9 cellular contexts compared by ENCODE assay signal in genomic region chr7:90173127-90173844, GRCh38. TPM values are rescaled to one million over a fixed set of nuclear protein-coding genes. Genes with fewer than 3 reads are reported as not detected.
DNase-seq lines count a peak whose midpoint lies in the region; ATAC-seq and TF ChIP-seq lines count a peak whose summit lies in the region.
"Had no signal": no experiment of that assay in that cellular context is flagged by ENCODE, and none has a peak within 500 bp of the region (broad histone marks: within the 10 kb centered on the region; RNA-seq: fewer than 3 reads in every experiment).

No MANE protein-coding gene starts in this region.

- H3K4me3 ChIP-seq in hepatocyte = no peak overlapping the region
- no peak overlapping the region for H3K4me3 ChIP-seq in stomach

- H3K4me1 Mint-ChIP-seq in activated CD4-positive, alpha-beta T cell treated with anti-CD3 and anti-CD28 coated beads, Interleukin-2, amount 10 ng/mL, durations not matched to agents 7 days and 5 days = no peaks in the 10 kb centered on the region

- no peaks in the 10 kb centered on the region for H3K79me2 ChIP-seq in hepatocyte

- CTCF ChIA-PET in activated CD4-positive, alpha-beta T cell treated with anti-CD3 and anti-CD28 coated beads, Interleukin-2, amount 10 ng/mL, durations not matched to agents 7 days and 5 days (lab: Charles Lee) = interaction anchor here (0.7 to 1.4 kb wide), 2 partner anchors 9 to 41 kb away, joined by 3 to 4 read pairs; no protein-coding TSS in a partner anchor

- H2AFZ ChIP-seq in hepatocyte = no peak overlapping the region

- H3K27ac ChIP-seq in hepatocyte = no peak overlapping the region
- peak overlapping the region in 2 of 5 donors; percentile 9 for H3K27ac ChIP-seq in stomach

- H3K36me3 ChIP-seq in hepatocyte (replicated peaks; ENCODE audit: insufficient read depth, low read depth) (no peaks in the 10 kb centered on the region), stomach (no peaks in the 10 kb centered on the region)

- H3K4me1 ChIP-seq in hepatocyte (ENCODE audit: insufficient read depth) (no peaks in the 10 kb centered on the region), stomach (no peaks in the 10 kb centered on the region)

- DNase-seq in hepatocyte (ENCODE audit: low spot score) (no peak), NCI-H1417 (lab: John Stamatoyannopoulos, UW) (no peak), stomach (no peak)
- no peak for DNase-seq in stimulated activated CD4-positive, alpha-beta T cell treated with anti-CD3 and anti-CD28 coated beads, Interleukin-2, amount 100 ng/mL, for 48 hours
- DNase-seq in activated CD4-positive, alpha-beta T cell treated with anti-CD3 and anti-CD28 coated beads, Interleukin-2, amount 10 ng/mL, durations not matched to agents 7 days and 5 days = no peak
- DNase-seq: stimulated activated CD8-positive, alpha-beta memory T cell treated with anti-CD3 and anti-CD28 coated beads, Interleukin-4, amount 100 ng/mL, for 48 hours had no signal

- POLR2A ChIA-PET in activated CD4-positive, alpha-beta T cell treated with anti-CD3 and anti-CD28 coated beads, Interleukin-2, amount 10 ng/mL, durations not matched to agents 7 days and 5 days (lab: Charles Lee) = no interaction called here

- H3K9me2 ChIP-seq in hepatocyte (replicated peaks; ENCODE audit: insufficient read depth) = no peaks in the 10 kb centered on the region

- 79% methylated on average over 4 of the region's 4 CpGs for WGBS in hepatocyte (ENCODE audit: low lambda C conversion rate, missing lambda C conversion rate)
- 56 to 71% (median 61%) methylated on average over 4 of the region's 4 CpGs for WGBS in stomach, 5 donors

- H4K20me1 ChIP-seq in hepatocyte (ENCODE audit: insufficient read depth, poor library complexity, severe bottlenecking) = no peaks in the 10 kb centered on the region

- TF ChIP-seq EP300 in stomach (IDR thresholded peaks at IDR 0.05) = no peak

- no peaks in the 10 kb centered on the region for H3K36me3 Mint-ChIP-seq in activated CD4-positive, alpha-beta T cell treated with anti-CD3 and anti-CD28 coated beads, Interleukin-2, amount 10 ng/mL, durations not matched to agents 7 days and 5 days (ENCODE audit: low read depth)

- no peak for TF ChIP-seq POLR2A in stomach (IDR thresholded peaks at IDR 0.05)

- no peak overlapping the region for H3K27ac Mint-ChIP-seq in activated CD4-positive, alpha-beta T cell treated with anti-CD3 and anti-CD28 coated beads, Interleukin-2, amount 10 ng/mL, durations not matched to agents 7 days and 5 days

- no peaks in the 10 kb centered on the region for H3K27me3 ChIP-seq in hepatocyte
- no peaks in the 10 kb centered on the region for H3K27me3 ChIP-seq in stomach

- no peaks in the 10 kb centered on the region for H3K9me3 Mint-ChIP-seq in activated CD4-positive, alpha-beta T cell treated with anti-CD3 and anti-CD28 coated beads, Interleukin-2, amount 10 ng/mL, durations not matched to agents 7 days and 5 days

- H3K4me3 Mint-ChIP-seq in activated CD4-positive, alpha-beta T cell treated with anti-CD3 and anti-CD28 coated beads, Interleukin-2, amount 10 ng/mL, durations not matched to agents 7 days and 5 days = no peak overlapping the region

- no peaks in the 10 kb centered on the region for H3K27me3 Mint-ChIP-seq in activated CD4-positive, alpha-beta T cell treated with anti-CD3 and anti-CD28 coated beads, Interleukin-2, amount 10 ng/mL, durations not matched to agents 7 days and 5 days

- ATAC-seq in GM18517 (IDR thresholded peaks at IDR 0.05; ENCODE audit: unreplicated experiment) = peak; percentile 98
- peak; percentile 87 for ATAC-seq in GM21737 (IDR thresholded peaks at IDR 0.05; ENCODE audit: unreplicated experiment)
- ATAC-seq in HG03521 (IDR thresholded peaks at IDR 0.05; ENCODE audit: unreplicated experiment) = peak; percentile 91

- H3K9me3 ChIP-seq in hepatocyte (ENCODE audit: low read depth) (no peaks in the 10 kb centered on the region), stomach (peaks cover 0 to 5% (median 2%) of the 10 kb centered on the region in 4 donors)

- TF ChIP-seq CTCF in hepatocyte (IDR thresholded peaks at IDR 0.05; ENCODE audit: poor library complexity) (no peak), stomach (IDR thresholded peaks at IDR 0.05) (no peak)

- peak overlapping the region; percentile 13 for H3K4me2 ChIP-seq in hepatocyte

- intact Hi-C loops in stomach (cut with DNase I; ENCODE audit: low total_unique reads) = no loop called here

RNA-seq across cellular contexts. Expression of gene STEAP1, which starts 19.0 kb away (rescaled TPM):
- total RNA-seq in hepatocyte (13.6 and 16.7 TPM in 2 replicates), stomach (1 to 10 TPM in 4 of 5 donors, not detected in 1; 1.8 to 8.8 (median 3.9) TPM)
- polyA plus RNA-seq in hepatocyte (8.5 and 15.5 TPM in 2 replicates), stomach (1 to 10 TPM; 2.0 to 9.2 (median 5.2) TPM)
- not detected for total RNA-seq in activated CD4-positive, alpha-beta T cell treated with anti-CD3 and anti-CD28 coated beads, Interleukin-2, amount 10 ng/mL, durations not matched to agents 7 days and 5 days

RNA-seq across cellular contexts. Expression of gene STEAP2, which starts 38.3 kb away (rescaled TPM):
- 8.3 and 9.3 TPM in 2 replicates for total RNA-seq in hepatocyte
- 2.4 and 3.4 TPM in 2 replicates for polyA plus RNA-seq in hepatocyte
- total RNA-seq in activated CD4-positive, alpha-beta T cell treated with anti-CD3 and anti-CD28 coated beads, Interleukin-2, amount 10 ng/mL, durations not matched to agents 7 days and 5 days = not detected
- total RNA-seq in stomach = 10 to 100 TPM in 3 of 5 donors, 1 to 10 TPM in 2; 7.8 to 52.7 (median 17.5) TPM
- 1 to 10 TPM in 2 of 3 donors, under 1 TPM in 1; 0.92 to 9.2 (median 2.0) TPM for polyA plus RNA-seq in stomach
